10 cellular contexts compared by ENCODE assay signal in the genomic region with DNA sequence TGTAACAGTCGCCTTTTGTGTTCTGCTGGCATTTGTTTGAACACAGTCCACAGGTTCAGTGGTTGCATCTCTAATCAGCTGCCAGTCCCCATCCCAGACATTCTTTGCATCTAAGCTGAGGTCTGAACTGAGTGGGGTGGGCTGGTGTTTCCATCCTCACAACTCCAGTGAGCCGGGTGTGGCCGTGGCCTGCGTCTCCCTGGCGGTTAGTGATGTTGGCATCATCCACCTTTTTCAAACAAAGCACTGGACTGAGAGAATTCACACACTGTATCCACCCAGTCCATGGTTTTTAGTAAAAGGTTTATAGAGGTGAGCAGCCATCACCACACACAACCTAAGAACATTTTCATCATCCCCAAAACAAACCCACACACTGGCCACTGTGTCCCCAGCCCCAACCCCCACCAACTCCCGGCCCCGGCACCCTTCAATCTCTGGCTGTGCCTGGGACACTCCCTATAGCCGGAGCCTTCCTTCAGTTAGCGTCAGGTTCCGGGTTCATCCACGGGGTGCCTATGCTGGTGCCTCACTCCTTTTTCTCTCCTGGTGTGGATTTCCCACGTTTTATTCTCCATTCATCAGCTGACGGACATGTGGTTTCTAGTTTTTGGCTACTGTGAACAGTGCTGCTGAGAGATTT.
"Had no signal": no experiment of that assay in that cellular context is flagged by ENCODE, and none has a peak within 500 bp of the region (broad histone marks: within the 10 kb centered on the region; RNA-seq: fewer than 3 reads in every experiment).

No MANE protein-coding gene starts in this region.

- H2AFZ ChIP-seq: neural progenitor cell had no signal

- H3K9ac ChIP-seq: neural progenitor cell had no signal

- H3K27ac ChIP-seq: gastrocnemius medialis, neural progenitor cell, pancreas had no signal

- H3K9me3 Mint-ChIP-seq: activated T-cell treated with anti-CD3 and anti-CD28 coated beads, Interleukin-2, amount 50 U/mL, for 24 hours; neural progenitor cell had no signal

- H3K36me3 ChIP-seq: neural progenitor cell had no signal

- ATAC-seq: gastrocnemius medialis, pancreas had no signal

- DNase-seq: activated CD4-positive, alpha-beta T cell treated with anti-CD3 and anti-CD28 coated beads, Interleukin-2, amount 50 U/mL, for 1 hour; activated CD4-positive, CD25-positive, alpha-beta regulatory T cell; activated naive CD4-positive, alpha-beta T cell treated with Interleukin-2 at 50 U/mL for 16 hours; activated T-cell treated with anti-CD3 and anti-CD28 coated beads, Interleukin-2, amount 50 U/mL, for 24 hours; cortex of kidney; effector CD8-positive, alpha-beta T cell; gastrocnemius medialis; pancreas; trophoblast cell had no signal

- H3K27me3 ChIP-seq: gastrocnemius medialis, neural progenitor cell, pancreas had no signal

- H3K9me3 ChIP-seq: gastrocnemius medialis, pancreas had no signal

- H3K4me3 ChIP-seq: gastrocnemius medialis, neural progenitor cell, pancreas had no signal

- H3K4me1 ChIP-seq: neural progenitor cell had no signal

- H3K4me3 Mint-ChIP-seq: activated T-cell treated with anti-CD3 and anti-CD28 coated beads, Interleukin-2, amount 50 U/mL, for 24 hours; neural progenitor cell had no signal

- H3K27ac Mint-ChIP-seq: neural progenitor cell had no signal

- H3K27me3 Mint-ChIP-seq: activated T-cell treated with anti-CD3 and anti-CD28 coated beads, Interleukin-2, amount 50 U/mL, for 24 hours had no signal

- H3K4me2 ChIP-seq: neural progenitor cell had no signal
